Comparison of ENCODE assay signal across 19 cellular contexts in the genomic region with DNA sequence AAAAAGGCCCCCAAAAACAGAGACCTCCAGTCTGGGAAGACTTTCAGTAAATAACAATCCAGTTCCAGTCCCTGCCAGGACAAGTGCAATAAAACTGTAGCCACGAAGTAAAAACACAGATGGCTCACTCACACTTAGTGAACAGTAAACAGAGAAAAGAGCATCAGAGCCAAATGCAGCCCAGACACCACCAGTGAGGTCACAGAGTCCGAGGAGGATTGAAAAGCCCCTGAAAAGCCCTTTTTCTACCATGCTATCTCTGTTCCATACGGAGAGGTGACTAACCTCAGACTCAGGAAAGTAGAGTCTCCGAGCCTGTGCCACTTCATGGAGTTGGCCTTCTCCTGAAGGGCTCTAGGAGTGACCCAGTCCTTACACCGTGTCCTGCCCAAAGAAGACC.
A peak's percentile ranks its signal among the peaks of the same experiment; 100 is the strongest.
DNase-seq lines count a peak whose midpoint lies in the region; ATAC-seq, FAIRE-seq and TF ChIP-seq lines count a peak whose summit lies in the region.
"Had no signal": no experiment of that assay in that cellular context is flagged by ENCODE, and none has a peak within 500 bp of the region (broad histone marks: within the 10 kb centered on the region; RNA-seq: fewer than 3 reads in every experiment).

No MANE protein-coding gene starts in this region.

- H3K27ac ChIP-seq in C4-2B: peak overlapping the region; percentile 55; the same call in 1 of the 2 replicates
- H3K27ac ChIP-seq in cingulate gyrus (ENCODE audit: low read depth, low read length): peak overlapping the region; percentile 62

- no peak overlapping the region for H3K4me3 Mint-ChIP-seq in neural crest cell
- H3K4me3 Mint-ChIP-seq: activated CD8-positive, alpha-beta T cell treated with anti-CD3 and anti-CD28 coated beads, Interleukin-2, amount 10 ng/mL, durations not matched to agents 7 days and 5 days; naive B cell had no signal

- peaks cover 14% of the 10 kb centered on the region for H3K9me3 Mint-ChIP-seq in neural crest cell
- H3K9me3 Mint-ChIP-seq: naive B cell had no signal

- no peaks in the 10 kb centered on the region for H3K4me1 Mint-ChIP-seq in neural crest cell

- no peak for ATAC-seq in HG03354 (IDR thresholded peaks at IDR 0.05; ENCODE audit: poor library complexity, severe bottlenecking, unreplicated experiment)
- no peak for ATAC-seq in esophagus mucosa
- ATAC-seq: activated CD8-positive, alpha-beta T cell treated with anti-CD3 and anti-CD28 coated beads, Interleukin-2, amount 10 ng/mL, durations not matched to agents 7 days and 5 days; left lobe of liver had no signal

- TF ChIP-seq CTCF in C4-2B (conservative IDR thresholded peaks at IDR 0.05) (no peak), neural crest cell (conservative IDR thresholded peaks at IDR 0.05) (no peak)

- no peak for FAIRE-seq in RCC 7860 (lab: Jason Lieb, UNC)
- FAIRE-seq: colon had no signal

- H3K36me3 Mint-ChIP-seq in neural crest cell (ENCODE audit: low read depth): peaks cover 34% of the 10 kb centered on the region
- H3K36me3 Mint-ChIP-seq: naive B cell had no signal

- DNase-seq in LHCN-M2 (ENCODE audit: low read depth) (peak; percentile 14), neural crest cell (ENCODE audit: low read depth, low spot score) (no peak), RCC 7860 (ENCODE audit: low spot score) (no peak), hypothalamus (lab: John Stamatoyannopoulos, UW) (no peak)
- DNase-seq: activated CD8-positive, alpha-beta T cell treated with anti-CD3 and anti-CD28 coated beads, Interleukin-2, amount 10 ng/mL, durations not matched to agents 7 days and 5 days; amniotic stem cell; COR-L47; erythroblast; head of caudate nucleus; naive B cell; stimulated activated CD4-positive, alpha-beta T cell treated with anti-CD3 and anti-CD28 coated beads, Interleukin-2, amount 100 ng/mL, for 24 hours; upper lobe of left lung had no signal

- no peaks in the 10 kb centered on the region for H3K27me3 Mint-ChIP-seq in neural crest cell (ENCODE audit: low read depth)

- peak overlapping the region; percentile 13 for H3K27ac Mint-ChIP-seq in neural crest cell (ENCODE audit: unreplicated experiment)
- H3K27ac Mint-ChIP-seq: activated CD8-positive, alpha-beta T cell treated with anti-CD3 and anti-CD28 coated beads, Interleukin-2, amount 10 ng/mL, durations not matched to agents 7 days and 5 days; activated T-helper 2 cell treated with anti-CD3 and anti-CD28 coated beads, Interferon-gamma antibody, Interleukin-2, Interleukin-4, amounts not matched to agents 10 μg/mL and 5 μg/mL and 100 μg/mL, durations not matched to agents 14 hours and 24 hours and 36 hours; naive B cell had no signal
